22 cellular contexts compared by ENCODE assay signal in the genomic region with DNA sequence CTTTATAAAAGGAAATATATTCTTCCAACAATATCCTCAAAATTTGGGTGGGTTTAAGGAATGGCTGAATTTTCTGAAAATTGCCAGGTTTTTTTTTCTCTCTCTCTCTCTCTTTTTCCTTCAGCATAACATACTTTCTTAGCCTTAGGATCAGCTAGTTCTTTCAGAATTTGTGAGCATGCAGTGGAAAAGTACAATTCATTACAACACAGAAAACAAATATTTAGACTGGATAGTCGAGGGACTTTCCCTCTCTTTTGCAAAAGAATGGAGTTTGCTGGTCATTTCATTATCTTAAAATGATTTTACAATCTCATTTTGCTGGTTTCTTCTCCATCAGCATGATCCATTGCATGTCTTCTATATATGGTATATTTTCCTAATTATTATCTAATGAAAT.
DNase-seq lines count a peak whose midpoint lies in the region; ATAC-seq and TF ChIP-seq lines count a peak whose summit lies in the region.
"Had no signal": no experiment of that assay in that cellular context is flagged by ENCODE, and none has a peak within 500 bp of the region (broad histone marks: within the 10 kb centered on the region; RNA-seq: fewer than 3 reads in every experiment).

No MANE protein-coding gene starts in this region.

- H3K79me2 ChIP-seq in GM23248 (ENCODE audit: insufficient read depth): no peaks in the 10 kb centered on the region
- H3K79me2 ChIP-seq in hepatocyte: no peaks in the 10 kb centered on the region

- H3K4me3 ChIP-seq in GM23248: 0 out of 2 replicates have a peak overlapping the region, but pooled peaks have one; percentile 13
- H3K4me3 ChIP-seq in SJCRH30: no peak overlapping the region
- H3K4me3 ChIP-seq in hepatocyte: no peak overlapping the region
- H3K4me3 ChIP-seq: adrenal gland, coronary artery, esophagus squamous epithelium, testis had no signal

- H3K9me2 ChIP-seq in GM23248 (ENCODE audit: insufficient read depth) (no peaks in the 10 kb centered on the region), hepatocyte (replicated peaks; ENCODE audit: insufficient read depth) (no peaks in the 10 kb centered on the region)

- intact Hi-C loops in sciatic nerve (cut with DNase I): no loop called here

- whole genome bisulfite sequencing in GM23248 (ENCODE audit: low coverage in 1 of 2, low lambda C conversion rate in 2 of 2, missing lambda C conversion rate in 2 of 2), 2 experiments: 21 to 32% methylated on average over 1 of the region's 1 CpG
- 48% methylated on average over 1 of the region's 1 CpG for WGBS in hepatocyte (ENCODE audit: low lambda C conversion rate, missing lambda C conversion rate)

- in situ Hi-C loops in GM23248 (cut with MboI): no loop called here

- H3K4me2 ChIP-seq in GM23248 (ENCODE audit: unreplicated experiment) (peak overlapping the region; percentile 43), hepatocyte (peak overlapping the region; percentile 1)

- DNase-seq in GM23248: no peak
- no peak for DNase-seq in SJCRH30
- no peak for DNase-seq in hepatocyte (ENCODE audit: low spot score)
- DNase-seq in sciatic nerve (ENCODE audit: low spot score): no peak
- DNase-seq in GF-D8 (lab: John Stamatoyannopoulos, UW): no peak
- DNase-seq in occipital lobe (lab: John Stamatoyannopoulos, UW): no peak
- DNase-seq: activated CD4-positive, alpha-beta T cell treated with anti-CD3 and anti-CD28 coated beads, Interleukin-2, amount 50 U/mL, for 1 hour; activated effector memory CD4-positive, alpha-beta T cell treated with anti-CD3 and anti-CD28 coated beads, Interleukin-2, amount 50 U/mL, for 16 hours; endodermal cell; esophagus squamous epithelium; HCEC 1CT; NCI-H1105; NCI-H1930; nucleus accumbens; retina; stimulated activated naive B cell treated with anti-CD40 and anti-IgM and Interleukin-4, amounts not matched to agents 10 μg/mL and 1 μg/mL and 100 μg/mL, for 72 hours; T1000 had no signal

- TF ChIP-seq CTCF in hepatocyte (IDR thresholded peaks at IDR 0.05; ENCODE audit: poor library complexity): no peak

- H3K27ac ChIP-seq in GM23248 (no peak overlapping the region), SJCRH30 (peak overlapping the region; percentile 19; the same call in 1 of the 2 replicates), hepatocyte (peak overlapping the region; percentile 50)

- H4K20me1 ChIP-seq in GM23248 (ENCODE audit: insufficient read depth): no peaks in the 10 kb centered on the region
- no peaks in the 10 kb centered on the region for H4K20me1 ChIP-seq in hepatocyte (ENCODE audit: insufficient read depth, poor library complexity, severe bottlenecking)

- H3K9me3 ChIP-seq in GM23248 (ENCODE audit: low read depth): no peaks in the 10 kb centered on the region
- H3K9me3 ChIP-seq in SJCRH30 (replicated peaks): no peaks in the 10 kb centered on the region
- no peaks in the 10 kb centered on the region for H3K9me3 ChIP-seq in hepatocyte (ENCODE audit: low read depth)
- H3K9me3 ChIP-seq: adrenal gland, esophagus squamous epithelium, testis had no signal

- H3K4me1 ChIP-seq in GM23248 (ENCODE audit: insufficient read depth) (peaks cover 26% of the 10 kb centered on the region), SJCRH30 (peaks cover 5% of the 10 kb centered on the region; the same call in 1 of the 2 replicates), hepatocyte (ENCODE audit: insufficient read depth) (no peaks in the 10 kb centered on the region)
- H3K4me1 ChIP-seq: adrenal gland, esophagus squamous epithelium had no signal

- peak overlapping the region; percentile 67 for H2AFZ ChIP-seq in GM23248
- no peak overlapping the region for H2AFZ ChIP-seq in hepatocyte

- peaks cover 21% of the 10 kb centered on the region for H3F3A ChIP-seq in GM23248 (ENCODE audit: insufficient read depth)

- ATAC-seq in sciatic nerve: peak; percentile 40
- no peak for ATAC-seq in HG03108 (IDR thresholded peaks at IDR 0.05; ENCODE audit: unreplicated experiment)
- ATAC-seq: stimulated activated naive B cell treated with anti-CD40 and anti-IgM and Interleukin-4, amounts not matched to agents 10 μg/mL and 1 μg/mL and 100 μg/mL, for 72 hours; WTC11 had no signal

- no peaks in the 10 kb centered on the region for H3K27me3 ChIP-seq in GM23248 (replicated peaks; ENCODE audit: insufficient read depth)
- H3K27me3 ChIP-seq in SJCRH30: no peaks in the 10 kb centered on the region
- H3K27me3 ChIP-seq in hepatocyte: no peaks in the 10 kb centered on the region
- H3K27me3 ChIP-seq: adrenal gland, esophagus squamous epithelium, testis had no signal

- no peaks in the 10 kb centered on the region for H3K36me3 ChIP-seq in GM23248 (ENCODE audit: low read depth)
- peaks cover 62% of the 10 kb centered on the region for H3K36me3 ChIP-seq in SJCRH30
- H3K36me3 ChIP-seq in hepatocyte (replicated peaks; ENCODE audit: insufficient read depth, low read depth): no peaks in the 10 kb centered on the region
- H3K36me3 ChIP-seq: adrenal gland, esophagus squamous epithelium had no signal

- no peak overlapping the region for H3K9ac ChIP-seq in GM23248
